In the genomic region with DNA sequence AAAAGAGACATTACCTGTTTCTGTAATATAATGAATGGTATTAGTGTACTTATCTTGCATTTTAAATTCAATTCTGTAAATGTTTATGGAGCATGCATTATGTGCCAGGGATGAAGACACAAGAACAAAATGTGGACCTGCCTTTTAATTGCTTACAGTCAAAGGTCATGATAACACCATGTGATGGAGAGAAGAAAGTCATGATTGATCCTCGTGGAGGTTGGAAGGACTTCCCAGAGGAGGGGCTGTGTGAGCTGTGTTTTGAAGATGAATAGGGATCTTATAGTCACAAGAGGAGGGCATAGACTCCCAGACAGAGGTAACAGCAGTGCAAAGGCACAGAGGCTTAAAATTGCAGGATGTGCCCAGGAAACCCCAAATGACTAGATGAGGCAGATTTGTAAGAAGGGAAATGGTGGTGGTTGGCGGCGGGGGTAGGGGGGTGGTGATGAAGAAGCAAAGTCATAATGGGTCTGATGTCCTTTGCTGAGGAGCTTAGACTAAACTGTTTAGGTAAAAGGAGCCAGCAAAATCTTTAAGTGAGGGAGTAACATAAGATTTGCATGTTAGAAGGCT, we compare ENCODE assay signal across 9 cellular contexts.
DNase-seq lines count a peak whose midpoint lies in the region; ATAC-seq and TF ChIP-seq lines count a peak whose summit lies in the region.
"Had no signal": no experiment of that assay in that cellular context is flagged by ENCODE, and none has a peak within 500 bp of the region (broad histone marks: within the 10 kb centered on the region; RNA-seq: fewer than 3 reads in every experiment).

No MANE protein-coding gene starts in this region.

- H3K9me3 ChIP-seq in fibroblast of lung (ENCODE audit: control insufficient read depth, insufficient read depth, low read depth, low read length): no peaks in the 10 kb centered on the region
- H3K9me3 ChIP-seq in sigmoid colon: no peaks in the 10 kb centered on the region

- peak overlapping the region; percentile 92 for H3K27ac Mint-ChIP-seq in activated CD8-positive, alpha-beta T cell treated with anti-CD3 and anti-CD28 coated beads for 36 hours

- H3K9me3 Mint-ChIP-seq in activated CD8-positive, alpha-beta T cell treated with anti-CD3 and anti-CD28 coated beads for 36 hours: no peaks in the 10 kb centered on the region

- peak overlapping the region; percentile 9 for H3K9ac ChIP-seq in fibroblast of lung (ENCODE audit: insufficient read depth, low read length)

- WGBS in sigmoid colon, 2 donors: 47 to 62% methylated on average over 3 of the region's 3 CpGs

- peak overlapping the region; percentile 81 for H3K4me2 ChIP-seq in fibroblast of lung (ENCODE audit: extremely low read depth, insufficient read depth, low read length)

- CTCF ChIA-PET in activated CD8-positive, alpha-beta T cell treated with anti-CD3 and anti-CD28 coated beads for 36 hours (lab: Charles Lee): interaction anchor here (0.7 to 9.1 kb wide), 5 partner anchors 12 to 365 kb away, joined by 3 to 94 read pairs (median 4); no protein-coding TSS in a partner anchor

- no peak for TF ChIP-seq CTCF in activated CD8-positive, alpha-beta T cell treated with anti-CD3 and anti-CD28 coated beads for 36 hours (IDR thresholded peaks at IDR 0.05)
- TF ChIP-seq CTCF in fibroblast of lung (conservative IDR thresholded peaks at IDR 0.05 in 1 of 2, IDR thresholded peaks at IDR 0.05 in 1 of 2; ENCODE audit: low read depth in 1 of 2, low read length in 2 of 2) (no peak), sigmoid colon (IDR thresholded peaks at IDR 0.05) (no peak)

- DNase-seq in HT1080 (ENCODE audit: low read depth) (peak; percentile 32), fibroblast of lung (ENCODE audit: low read depth in 2 of 2) (peak; percentile 30 to 55), putamen (ENCODE audit: low spot score) (no peak), sigmoid colon (no peak)
- DNase-seq in activated CD8-positive, alpha-beta T cell treated with anti-CD3 and anti-CD28 coated beads for 36 hours: peak; percentile 94
- peak; percentile 60 to 78 (median 77) for DNase-seq in stimulated activated CD4-positive, alpha-beta T cell treated with anti-CD3 and anti-CD28 coated beads, TNF-alpha, amount 100 ng/mL, for 48 hours (ENCODE audit: low read depth in 3 of 3)
- DNase-seq: NCI-H510A had no signal

- H3K4me1 Mint-ChIP-seq in activated CD8-positive, alpha-beta T cell treated with anti-CD3 and anti-CD28 coated beads for 36 hours (ENCODE audit: low read depth): peaks cover 90% of the 10 kb centered on the region

- peaks cover 64% of the 10 kb centered on the region for H3K36me3 Mint-ChIP-seq in activated CD8-positive, alpha-beta T cell treated with anti-CD3 and anti-CD28 coated beads for 36 hours (ENCODE audit: low read depth)

- intact Hi-C loops in activated CD8-positive, alpha-beta T cell treated with anti-CD3 and anti-CD28 coated beads for 36 hours (cut with micrococcal nuclease): loop anchor here (2.0 to 10.0 kb wide), 4 partner anchors 99 to 222 kb away; partner anchors contain the start of gene HIF1A
- intact Hi-C loops in sigmoid colon (cut with DNase I): loop anchor here (5.0 to 10.0 kb wide), 2 partner anchors 222 to 279 kb away; partner anchors contain the start of gene HIF1A

- POLR2A ChIA-PET in activated CD8-positive, alpha-beta T cell treated with anti-CD3 and anti-CD28 coated beads for 36 hours (lab: Charles Lee): interaction anchor here (0.8 to 2.2 kb wide), 8 partner anchors 12 to 279 kb away, joined by 3 to 7 read pairs (median 3); no protein-coding TSS in a partner anchor

- TF ChIP-seq EP300 in sigmoid colon (IDR thresholded peaks at IDR 0.05): no peak

- H3K27me3 Mint-ChIP-seq in activated CD8-positive, alpha-beta T cell treated with anti-CD3 and anti-CD28 coated beads for 36 hours: no peaks in the 10 kb centered on the region

- no peaks in the 10 kb centered on the region for H4K20me1 ChIP-seq in fibroblast of lung (ENCODE audit: control insufficient read depth, extremely low read depth, insufficient read depth, low read length)

- H3K36me3 ChIP-seq in fibroblast of lung (ENCODE audit: control insufficient read depth, insufficient read depth, low read length) (no peaks in the 10 kb centered on the region), sigmoid colon (no peaks in the 10 kb centered on the region)

- H2AFZ ChIP-seq in fibroblast of lung (ENCODE audit: low read length): no peak overlapping the region

- H3K27me3 ChIP-seq in fibroblast of lung (ENCODE audit: control insufficient read depth, insufficient read depth, low read length): no peaks in the 10 kb centered on the region
- peaks cover 0 to 11% (median 0%) of the 10 kb centered on the region in 3 donors for H3K27me3 ChIP-seq in sigmoid colon

- peak overlapping the region; percentile 89 for H3K27ac ChIP-seq in fibroblast of lung (ENCODE audit: insufficient read depth, low read length)
- H3K27ac ChIP-seq in sigmoid colon: peak overlapping the region in 2 of 4 donors; percentile 67 to 76

- H3K4me1 ChIP-seq in fibroblast of lung (ENCODE audit: control insufficient read depth, extremely low read depth, insufficient read depth, low read length): peaks cover 36% of the 10 kb centered on the region
- peaks cover 0 to 39% (median 32%) of the 10 kb centered on the region in 4 donors for H3K4me1 ChIP-seq in sigmoid colon

- no peaks in the 10 kb centered on the region for H3K79me2 ChIP-seq in fibroblast of lung (ENCODE audit: control insufficient read depth, insufficient read depth, low read length)

- TF ChIP-seq POLR2A in sigmoid colon (IDR thresholded peaks at IDR 0.05): no peak

- ATAC-seq in activated CD8-positive, alpha-beta T cell treated with anti-CD3 and anti-CD28 coated beads for 36 hours: peak; percentile 45
- ATAC-seq in HG03520 (IDR thresholded peaks at IDR 0.05; ENCODE audit: unreplicated experiment) (no peak), GM19467 (IDR thresholded peaks at IDR 0.05; ENCODE audit: unreplicated experiment) (no peak)

- H3K4me3 ChIP-seq in fibroblast of lung (replicated peaks in 1 of 4; ENCODE audit: control extremely low read depth in 1 of 4, insufficient read depth in 1 of 4, low read depth in 3 of 4, low read length in 4 of 4): peak overlapping the region in 1 of 4 experiments; percentile 2
- no peak overlapping the region for H3K4me3 ChIP-seq in sigmoid colon

- peak overlapping the region; percentile 78 for H3K4me3 Mint-ChIP-seq in activated CD8-positive, alpha-beta T cell treated with anti-CD3 and anti-CD28 coated beads for 36 hours

Comparison
In these comparisons a context has a peak if more than half of its experiments do, and no peak if none do; other contexts are left out.
1. DNase-seq: peak in HT1080 (single experiment), activated CD8-positive, alpha-beta T cell treated with anti-CD3 and anti-CD28 coated beads for 36 hours (single experiment), fibroblast of lung (2 of 2) and stimulated activated CD4-positive, alpha-beta T cell treated with anti-CD3 and anti-CD28 coated beads, TNF-alpha, amount 100 ng/mL, for 48 hours (3 of 3); none in putamen (single experiment) and sigmoid colon (single experiment).